Comparison of ENCODE assay signal across 17 cellular contexts in the genomic region with DNA sequence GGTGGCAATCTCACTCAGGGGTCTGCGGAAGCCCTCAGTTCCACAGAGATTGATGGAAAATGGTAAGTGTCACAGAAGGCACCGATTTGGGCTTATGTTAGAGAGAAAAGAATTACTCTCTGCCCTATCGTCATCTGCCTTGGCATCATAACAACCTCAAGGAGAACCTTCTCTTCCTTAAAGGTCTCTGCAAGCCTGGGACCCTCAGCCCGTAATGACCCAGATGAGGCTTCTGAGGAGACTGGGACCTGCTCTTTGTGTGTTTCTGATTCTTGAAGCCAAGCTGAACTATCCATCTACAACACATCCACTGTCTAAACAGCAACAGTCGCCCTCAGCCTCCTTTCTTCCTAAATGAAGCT.
DNase-seq lines count a peak whose midpoint lies in the region; ATAC-seq and TF ChIP-seq lines count a peak whose summit lies in the region.
"Had no signal": no experiment of that assay in that cellular context is flagged by ENCODE, and none has a peak within 500 bp of the region (broad histone marks: within the 10 kb centered on the region; RNA-seq: fewer than 3 reads in every experiment).

No MANE protein-coding gene starts in this region.

- H3K4me3 Mint-ChIP-seq in natural killer cell = no peak overlapping the region
- H3K4me3 Mint-ChIP-seq in natural killer cell treated with Interleukin-12 subunit alpha and Interleukin-12 subunit beta and Interleukin-15 and Interleukin-18, amount 100 ng/mL, for 72 hours = no peak overlapping the region
- no peak overlapping the region for H3K4me3 Mint-ChIP-seq in immature natural killer cell
- H3K4me3 Mint-ChIP-seq in T-cell = no peak overlapping the region
- H3K4me3 Mint-ChIP-seq: activated CD4-positive, alpha-beta memory T cell treated with anti-CD3 and anti-CD28 coated beads, Interleukin-2, amount 10 ng/mL, durations not matched to agents 7 days and 5 days; activated naive CD8-positive, alpha-beta T cell treated with anti-CD3 and anti-CD28 coated beads for 36 hours; central memory CD8-positive, alpha-beta T cell; memory B cell had no signal

- H3K36me3 Mint-ChIP-seq in natural killer cell = no peaks in the 10 kb centered on the region
- H3K36me3 Mint-ChIP-seq in natural killer cell treated with Interleukin-12 subunit alpha and Interleukin-12 subunit beta and Interleukin-15 and Interleukin-18, amount 100 ng/mL, for 72 hours = no peaks in the 10 kb centered on the region
- H3K36me3 Mint-ChIP-seq in immature natural killer cell = peaks cover 0 to 6% (median 0%) of the 10 kb centered on the region in 3 donors
- H3K36me3 Mint-ChIP-seq in T-cell = peaks cover 19% of the 10 kb centered on the region

- H3K4me1 ChIP-seq in Panc1 (ENCODE audit: control insufficient read depth, insufficient read depth, low read length) = peaks cover 3% of the 10 kb centered on the region; the same call in 1 of the 2 replicates

- no peaks in the 10 kb centered on the region for H3K27me3 ChIP-seq in Panc1 (ENCODE audit: control insufficient read depth, insufficient read depth, low read length)
- H3K27me3 ChIP-seq: BLaER1, ovary, upper lobe of right lung had no signal

- CTCF ChIA-PET in Panc1 (lab: Charles Lee) (interaction anchor here (1.3 kb wide), 1 partner anchor 20 kb away, joined by 3 read pairs; no protein-coding TSS in a partner anchor), T-cell (lab: Charles Lee) (interaction anchor here (0.7 to 2.1 kb wide), 5 partner anchors 9 to 356 kb away, joined by 3 to 7 read pairs (median 3); no protein-coding TSS in a partner anchor)

- H3K4me1 Mint-ChIP-seq in natural killer cell (peaks cover 53 to 64% of the 10 kb centered on the region in 2 donors), immature natural killer cell (peaks cover 49 to 63% of the 10 kb centered on the region in 2 donors), T-cell (peaks cover 41 to 63% (median 60%) of the 10 kb centered on the region in 3 donors)
- H3K4me1 Mint-ChIP-seq in natural killer cell treated with Interleukin-12 subunit alpha and Interleukin-12 subunit beta and Interleukin-15 and Interleukin-18, amount 100 ng/mL, for 72 hours (ENCODE audit: low read depth in 2 of 2) = peaks cover 34 to 50% of the 10 kb centered on the region in 2 donors

- TF ChIP-seq CTCF in natural killer cell (IDR thresholded peaks at IDR 0.05) (peak; percentile 22), Panc1 (IDR thresholded peaks at IDR 0.05) (peak; percentile 11)

- in situ Hi-C loops in Panc1 (cut with HindIII; ENCODE audit: low pct_unique_long_range_greater_than_20kb, low sequenced_read_pairs) = no loop called here

- H3K27ac Mint-ChIP-seq in natural killer cell = peak overlapping the region in 1 of 2 donors; percentile 21
- H3K27ac Mint-ChIP-seq in natural killer cell treated with Interleukin-12 subunit alpha and Interleukin-12 subunit beta and Interleukin-15 and Interleukin-18, amount 100 ng/mL, for 72 hours = peak overlapping the region in 1 of 2 donors; percentile 25
- peak overlapping the region in 5 of 6 donors; percentile 5 to 50 (median 31) for H3K27ac Mint-ChIP-seq in immature natural killer cell
- no peak overlapping the region for H3K27ac Mint-ChIP-seq in T-cell
- H3K27ac Mint-ChIP-seq: activated CD4-positive, alpha-beta memory T cell treated with anti-CD3 and anti-CD28 coated beads, Interleukin-2, amount 10 ng/mL, durations not matched to agents 7 days and 5 days; activated naive CD8-positive, alpha-beta T cell treated with anti-CD3 and anti-CD28 coated beads for 36 hours; memory B cell had no signal

- H3K4me3 ChIP-seq in Panc1 (ENCODE audit: low read depth in 2 of 2, low read length in 2 of 2) = no peak overlapping the region
- H3K4me3 ChIP-seq: BLaER1, ovary, upper lobe of right lung had no signal

- H3K27me3 Mint-ChIP-seq in natural killer cell (ENCODE audit: low read depth in 2 of 2) = no peaks in the 10 kb centered on the region
- H3K27me3 Mint-ChIP-seq in natural killer cell treated with Interleukin-12 subunit alpha and Interleukin-12 subunit beta and Interleukin-15 and Interleukin-18, amount 100 ng/mL, for 72 hours = no peaks in the 10 kb centered on the region
- peaks cover 0 to 4% (median 0%) of the 10 kb centered on the region in 3 donors for H3K27me3 Mint-ChIP-seq in immature natural killer cell (ENCODE audit: low read depth in 3 of 3)
- H3K27me3 Mint-ChIP-seq in T-cell = no peaks in the 10 kb centered on the region
- H3K27me3 Mint-ChIP-seq: activated CD4-positive, alpha-beta memory T cell treated with anti-CD3 and anti-CD28 coated beads, Interleukin-2, amount 10 ng/mL, durations not matched to agents 7 days and 5 days; activated naive CD8-positive, alpha-beta T cell treated with anti-CD3 and anti-CD28 coated beads for 36 hours; central memory CD8-positive, alpha-beta T cell; memory B cell had no signal

- no peaks in the 10 kb centered on the region for H3K9me3 Mint-ChIP-seq in natural killer cell
- peaks cover 3% of the 10 kb centered on the region for H3K9me3 Mint-ChIP-seq in natural killer cell treated with Interleukin-12 subunit alpha and Interleukin-12 subunit beta and Interleukin-15 and Interleukin-18, amount 100 ng/mL, for 72 hours
- no peaks in the 10 kb centered on the region for H3K9me3 Mint-ChIP-seq in immature natural killer cell
- H3K9me3 Mint-ChIP-seq in T-cell = peaks cover 0 to 1% (median 0%) of the 10 kb centered on the region in 3 donors
- H3K9me3 Mint-ChIP-seq: activated CD4-positive, alpha-beta memory T cell treated with anti-CD3 and anti-CD28 coated beads, Interleukin-2, amount 10 ng/mL, durations not matched to agents 7 days and 5 days; activated naive CD8-positive, alpha-beta T cell treated with anti-CD3 and anti-CD28 coated beads for 36 hours; central memory CD8-positive, alpha-beta T cell; memory B cell had no signal

- ATAC-seq in natural killer cell = no peak
- ATAC-seq in natural killer cell treated with Interleukin-12 subunit alpha and Interleukin-12 subunit beta and Interleukin-15 and Interleukin-18, amount 100 ng/mL, for 72 hours = no peak
- ATAC-seq in Panc1 = no peak
- ATAC-seq in HG03571 (IDR thresholded peaks at IDR 0.05; ENCODE audit: unreplicated experiment) = no peak
- no peak for ATAC-seq in T-cell (replicated peaks in 1 of 4)
- ATAC-seq in HG03565 (IDR thresholded peaks at IDR 0.05; ENCODE audit: unreplicated experiment) = no peak

- no peaks in the 10 kb centered on the region for H3K36me3 ChIP-seq in Panc1 (ENCODE audit: control insufficient read depth, insufficient read depth, low read length)
- H3K36me3 ChIP-seq: BLaER1, ovary, upper lobe of right lung had no signal

- intact Hi-C loops in natural killer cell (cut with micrococcal nuclease) = no loop called here
- intact Hi-C loops in Panc1 (cut with micrococcal nuclease; ENCODE audit: unreplicated experiment) = loop anchor here (5.0 kb wide), 1 partner anchor 195 kb away; no protein-coding TSS in a partner anchor

- H3K27ac ChIP-seq in Panc1 (ENCODE audit: low read length) = no peak overlapping the region
- H3K27ac ChIP-seq: BLaER1, ovary, upper lobe of right lung had no signal

- no peaks in the 10 kb centered on the region for H3K9me3 ChIP-seq in Panc1 (ENCODE audit: control insufficient read depth, insufficient read depth, low read depth, low read length)
- H3K9me3 ChIP-seq: BLaER1, ovary, upper lobe of right lung had no signal

- DNase-seq in natural killer cell (no peak), Panc1 (ENCODE audit: low read depth, low spot score) (no peak), immature natural killer cell (no peak), AG08396 (ENCODE audit: low spot score) (no peak), T-cell (no peak)
- no peak for DNase-seq in natural killer cell treated with Interleukin-12 subunit alpha and Interleukin-12 subunit beta and Interleukin-15 and Interleukin-18, amount 100 ng/mL, for 72 hours (ENCODE audit: low spot score)
- DNase-seq: kidney glomerular epithelial cell, NCI-H526 treated with DMSO at 0.1 percent for 48 hours had no signal

- no TSS peak for BruUV-seq in Panc1 (replicated peaks; lab: Mats Ljungman, UMichigan)

- POLR2A ChIA-PET in Panc1 (lab: Charles Lee) = no interaction called here
- POLR2A ChIA-PET in T-cell (lab: Charles Lee) = no interaction called here

Comparison
In these comparisons a context has a peak if more than half of its experiments do, and no peak if none do; other contexts are left out.
1. H3K27ac Mint-ChIP-seq: peak in immature natural killer cell (5 of 6); none in T-cell (0 of 2).